Comparison of ENCODE assay signal across 21 cellular contexts in genomic region chr5:1959231-1959630, GRCh38.
"Had no signal": no experiment of that assay in that cellular context is flagged by ENCODE, and none has a peak within 500 bp of the region (broad histone marks: within the 10 kb centered on the region; RNA-seq: fewer than 3 reads in every experiment).

No MANE protein-coding gene starts in this region.

- H3K4me2 ChIP-seq: SK-N-SH had no signal

- DNase-seq: IMR-90, Karpas-422, KG1, MG63, NCI-H1092, NCI-H1105 treated with DMSO at 0.1 percent for 48 hours, NCI-H1417 treated with DMSO at 0.1 percent for 48 hours, NCI-H146, NCI-H1694 treated with DMSO at 0.1 percent for 48 hours, NCI-H1930, NCI-H2081, NCI-H2171, NCI-H226, NCI-H446, NCI-H510A, NCI-H524 treated with DMSO at 0.1 percent for 48 hours, NCI-H69, NCI-H774, RPMI8226, SHP77, SK-N-SH had no signal

- H3K9me3 ChIP-seq: MG63, SK-N-SH had no signal

- H3K4me3 ChIP-seq: MG63 had no signal

- H3K27me3 ChIP-seq: MG63 had no signal
